In the genomic region with DNA sequence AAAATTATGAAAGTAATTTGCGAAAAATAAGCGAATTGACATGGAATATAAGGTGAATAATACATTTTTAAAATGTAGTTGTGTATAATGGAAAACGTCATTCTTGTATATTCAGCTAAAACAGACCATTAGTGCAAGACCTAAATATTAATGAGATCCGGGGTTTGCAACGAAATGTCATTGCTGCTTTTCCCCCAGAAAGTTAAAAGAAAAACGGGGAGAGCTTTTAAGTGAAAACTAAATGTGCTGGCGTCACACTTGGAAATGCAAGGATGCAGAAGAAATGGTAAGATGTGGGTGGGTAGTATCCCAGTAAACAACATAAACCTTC, we compare ENCODE assay signal across 8 cellular contexts. TPM values are rescaled to one million over a fixed set of nuclear protein-coding genes. Genes with fewer than 3 reads are reported as not detected.
DNase-seq lines count a peak whose midpoint lies in the region; ATAC-seq, FAIRE-seq and TF ChIP-seq lines count a peak whose summit lies in the region.

No MANE protein-coding gene starts in this region.

- no peaks in the 10 kb centered on the region for H4K20me1 ChIP-seq in keratinocyte (ENCODE audit: control insufficient read depth, extremely low read depth, insufficient read depth, low read length)

- TF ChIP-seq CTCF in keratinocyte (optimal IDR thresholded peaks at IDR 0.05 in 1 of 3, IDR thresholded peaks at IDR 0.05 in 1 of 3, conservative IDR thresholded peaks at IDR 0.05 in 1 of 3; ENCODE audit: extremely low read depth in 1 of 3, insufficient read depth in 2 of 3, low read length in 3 of 3): no peak

- no peaks in the 10 kb centered on the region for H3K27me3 Mint-ChIP-seq in T-helper 1 cell treated with Interleukin-12 subunit alpha and Interleukin-12 subunit beta and Interleukin-4 antibody, amounts not matched to agents 30 μg/mL and 1 μg/mL, for 36 hours (ENCODE audit: low read depth)
- no peaks in the 10 kb centered on the region for H3K27me3 Mint-ChIP-seq in activated naive CD8-positive, alpha-beta T cell treated with anti-CD3 and anti-CD28 coated beads for 36 hours

- H3K27ac Mint-ChIP-seq in T-helper 1 cell treated with Interleukin-12 subunit alpha and Interleukin-12 subunit beta and Interleukin-4 antibody, amounts not matched to agents 30 μg/mL and 1 μg/mL, for 36 hours: peak overlapping the region; percentile 79
- peak overlapping the region; percentile 67 for H3K27ac Mint-ChIP-seq in activated naive CD8-positive, alpha-beta T cell treated with anti-CD3 and anti-CD28 coated beads for 36 hours

- H3K27me3 ChIP-seq in keratinocyte (ENCODE audit: control insufficient read depth, extremely low read depth, insufficient read depth, low read length): no peaks in the 10 kb centered on the region
- H3K27me3 ChIP-seq in stomach smooth muscle (ENCODE audit: control insufficient read depth in 1 of 2, insufficient read depth in 2 of 2, low read length in 2 of 2): no peaks in the 10 kb centered on the region

- no peaks in the 10 kb centered on the region for H3K36me3 ChIP-seq in keratinocyte (ENCODE audit: control insufficient read depth in 2 of 2, extremely low read depth in 1 of 2, insufficient read depth in 2 of 2, low read length in 2 of 2)
- H3K36me3 ChIP-seq in stomach smooth muscle (ENCODE audit: control insufficient read depth in 2 of 2, insufficient read depth in 2 of 2, low read length in 2 of 2): no peaks in the 10 kb centered on the region

- no peak for ATAC-seq in esophagus mucosa
- no peak for ATAC-seq in GM19397 (IDR thresholded peaks at IDR 0.05; ENCODE audit: unreplicated experiment)

- dilution Hi-C loops in keratinocyte (cut with MboI; ENCODE audit: extremely low pct_ligation_motif_present, low sequenced_read_pairs): no loop called here

- no peaks in the 10 kb centered on the region for H3K9me3 Mint-ChIP-seq in T-helper 1 cell treated with Interleukin-12 subunit alpha and Interleukin-12 subunit beta and Interleukin-4 antibody, amounts not matched to agents 30 μg/mL and 1 μg/mL, for 36 hours
- no peaks in the 10 kb centered on the region for H3K9me3 Mint-ChIP-seq in activated naive CD8-positive, alpha-beta T cell treated with anti-CD3 and anti-CD28 coated beads for 36 hours

- H3K4me3 ChIP-seq in keratinocyte (ENCODE audit: control insufficient read depth in 2 of 3, extremely low read depth in 1 of 3, insufficient read depth in 2 of 3, low read depth in 1 of 3, low read length in 3 of 3) (peak overlapping the region; percentile 59 to 97 (median 88)), stomach smooth muscle (ENCODE audit: low read length in 2 of 2) (peak overlapping the region; percentile 82 to 92)

- peaks cover 36% of the 10 kb centered on the region for H3K79me2 ChIP-seq in keratinocyte (ENCODE audit: control insufficient read depth, insufficient read depth, low read length)

- H3K4me2 ChIP-seq in keratinocyte (ENCODE audit: control insufficient read depth, extremely low read depth, insufficient read depth, low read depth, low read length): peak overlapping the region; percentile 89

- peak overlapping the region; percentile 81 for H2AFZ ChIP-seq in keratinocyte (ENCODE audit: control insufficient read depth, low read length)

- H3K36me3 Mint-ChIP-seq in T-helper 1 cell treated with Interleukin-12 subunit alpha and Interleukin-12 subunit beta and Interleukin-4 antibody, amounts not matched to agents 30 μg/mL and 1 μg/mL, for 36 hours (ENCODE audit: low read depth): peaks cover 12% of the 10 kb centered on the region
- H3K36me3 Mint-ChIP-seq in activated naive CD8-positive, alpha-beta T cell treated with anti-CD3 and anti-CD28 coated beads for 36 hours: peaks cover 3% of the 10 kb centered on the region

- DNase-seq in T-helper 1 cell (no peak), keratinocyte (ENCODE audit: low read depth, low spot score) (no peak), DMS153 treated with DMSO at 0.1 percent for 48 hours (lab: John Stamatoyannopoulos, UW; ENCODE audit: unreplicated experiment) (no peak)
- no peak for DNase-seq in activated naive CD8-positive, alpha-beta T cell treated with anti-CD3 and anti-CD28 coated beads for 36 hours

- no peaks in the 10 kb centered on the region for H3K9me3 ChIP-seq in keratinocyte (ENCODE audit: control insufficient read depth, low read depth, low read length)
- no peaks in the 10 kb centered on the region for H3K9me3 ChIP-seq in stomach smooth muscle (ENCODE audit: control insufficient read depth in 2 of 2, low read length in 2 of 2)

- H3K9ac ChIP-seq in keratinocyte (ENCODE audit: control insufficient read depth, extremely low read depth, insufficient read depth, low read length) (peak overlapping the region; percentile 86), stomach smooth muscle (ENCODE audit: low read length in 2 of 2) (peak overlapping the region; percentile 55 to 65)

- H3K4me1 ChIP-seq in keratinocyte (ENCODE audit: control insufficient read depth, extremely low read depth, insufficient read depth, low read length): peaks cover 16% of the 10 kb centered on the region
- H3K4me1 ChIP-seq in stomach smooth muscle (ENCODE audit: control insufficient read depth, insufficient read depth, low read length): peaks cover 6% of the 10 kb centered on the region

- peak overlapping the region; percentile 88 for H3K4me3 Mint-ChIP-seq in T-helper 1 cell treated with Interleukin-12 subunit alpha and Interleukin-12 subunit beta and Interleukin-4 antibody, amounts not matched to agents 30 μg/mL and 1 μg/mL, for 36 hours
- peak overlapping the region; percentile 87 for H3K4me3 Mint-ChIP-seq in activated naive CD8-positive, alpha-beta T cell treated with anti-CD3 and anti-CD28 coated beads for 36 hours

- H3K4me1 Mint-ChIP-seq in T-helper 1 cell treated with Interleukin-12 subunit alpha and Interleukin-12 subunit beta and Interleukin-4 antibody, amounts not matched to agents 30 μg/mL and 1 μg/mL, for 36 hours (ENCODE audit: low read depth): peaks cover 36% of the 10 kb centered on the region
- peaks cover 13% of the 10 kb centered on the region for H3K4me1 Mint-ChIP-seq in activated naive CD8-positive, alpha-beta T cell treated with anti-CD3 and anti-CD28 coated beads for 36 hours

- no peaks in the 10 kb centered on the region for H3K9me1 ChIP-seq in keratinocyte (ENCODE audit: control insufficient read depth, extremely low read depth, insufficient read depth, low read length)

- H3K27ac ChIP-seq in keratinocyte (ENCODE audit: control insufficient read depth, insufficient read depth, low read length): no peak overlapping the region
- H3K27ac ChIP-seq in stomach smooth muscle (ENCODE audit: low read length): no peak overlapping the region

- FAIRE-seq in keratinocyte (lab: Jason Lieb, UNC): no peak

RNA-seq across cellular contexts. Expression of gene SGO2, which starts 0.5 kb away (rescaled TPM):
- 10 to 100 TPM; 36.9 to 37.6 TPM for total RNA-seq in activated naive CD8-positive, alpha-beta T cell treated with anti-CD3 and anti-CD28 coated beads for 36 hours
- polyA plus RNA-seq in keratinocyte: 1.8 to 8.6 TPM (median 5.1 TPM) in 3 replicates
- 1.6 TPM for polyA plus RNA-seq in keratinocyte (2011; ENCODE audit: low read depth)
- polyA plus RNA-seq in keratinocyte (2011; cell fraction: cytosol; rRNA removed): 1.9 and 3.7 TPM in 2 replicates
- 2.5 and 4.1 TPM in 2 replicates for polyA plus RNA-seq in keratinocyte (2011; cell fraction: nucleus; rRNA removed)
- polyA plus RNA-seq in keratinocyte (2012; ENCODE audit: low replicate concordance): 0.54 and 6.0 TPM in 2 replicates
- 0.59 to 7.6 TPM (median 1.3 TPM) in 3 replicates for polyA minus RNA-seq in keratinocyte
- polyA minus RNA-seq in keratinocyte (2011; cell fraction: cytosol; rRNA and poly(A)+ RNA removed): 1.5 TPM
- 2.5 and 4.1 TPM in 2 replicates for polyA minus RNA-seq in keratinocyte (2011; cell fraction: nucleus; rRNA and poly(A)+ RNA removed)
- 6.3 TPM for total RNA-seq in esophagus mucosa

RNA-seq across cellular contexts. Expression of gene KCTD18, which starts 15.6 kb away (rescaled TPM):
- 10 to 100 TPM; 17.7 to 18.9 TPM for total RNA-seq in activated naive CD8-positive, alpha-beta T cell treated with anti-CD3 and anti-CD28 coated beads for 36 hours
- 7.4 to 11.0 TPM (median 10.9 TPM) in 3 replicates for polyA plus RNA-seq in keratinocyte
- 9.6 TPM for polyA plus RNA-seq in keratinocyte (2011; ENCODE audit: low read depth)
- 12.1 and 13.2 TPM in 2 replicates for polyA plus RNA-seq in keratinocyte (2011; cell fraction: cytosol; rRNA removed)
- 9.7 and 11.2 TPM in 2 replicates for polyA plus RNA-seq in keratinocyte (2011; cell fraction: nucleus; rRNA removed)
- 9.0 and 11.3 TPM in 2 replicates for polyA plus RNA-seq in keratinocyte (2012; ENCODE audit: low replicate concordance)
- polyA minus RNA-seq in keratinocyte: 5.6 to 8.8 TPM (median 6.1 TPM) in 3 replicates
- 6.5 TPM for polyA minus RNA-seq in keratinocyte (2011; cell fraction: cytosol; rRNA and poly(A)+ RNA removed)
- 3.4 and 8.7 TPM in 2 replicates for polyA minus RNA-seq in keratinocyte (2011; cell fraction: nucleus; rRNA and poly(A)+ RNA removed)
- 10.8 TPM for total RNA-seq in esophagus mucosa
